ENCODE assay signal across 1 cellular context in genomic region chr2:111121873-111122630, GRCh38.
TF ChIP-seq lines count a peak whose summit lies in the region.

No MANE protein-coding gene starts in this region.

TF ChIP-seq in HepG2, 621 proteins besides CTCF, POLR2A, EP300 and RAD21 (continued from another document and continues in another):
- TF ChIP-seq ZNF770 (CRISPR knock-in tag; IDR thresholded peaks at IDR 0.05): no peak; the same call in 1 of the 2 replicates
- peak; percentile 87; the same call in 1 of the 2 replicates for TF ChIP-seq ZNF235 (CRISPR knock-in tag; IDR thresholded peaks at IDR 0.05; ENCODE audit: borderline replicate concordance)
- TF ChIP-seq PBX2 (CRISPR knock-in tag; IDR thresholded peaks at IDR 0.05): no peak
- peak; percentile 35; the same call in 1 of the 2 replicates for TF ChIP-seq IKZF5 (CRISPR knock-in tag; IDR thresholded peaks at IDR 0.05)
- no peak; the same call in 1 of the 2 replicates for TF ChIP-seq BCL6 (CRISPR knock-in tag; IDR thresholded peaks at IDR 0.05)
- TF ChIP-seq RXRA (CRISPR knock-in tag; IDR thresholded peaks at IDR 0.05): peak; percentile 51; the same call in 1 of the 2 replicates
- no peak; the same call in 1 of the 2 replicates for TF ChIP-seq ZNF747 (CRISPR knock-in tag; IDR thresholded peaks at IDR 0.05; ENCODE audit: borderline replicate concordance)
- no peak for TF ChIP-seq TRIM24 (CRISPR knock-in tag; IDR thresholded peaks at IDR 0.05)
- peak; percentile 73; the same call in 1 of the 2 replicates for TF ChIP-seq ZFP82 (CRISPR knock-in tag; IDR thresholded peaks at IDR 0.05; ENCODE audit: borderline replicate concordance)
- no peak for TF ChIP-seq MXD4 (CRISPR knock-in tag; IDR thresholded peaks at IDR 0.05)
- no peak for TF ChIP-seq SOX13 (IDR thresholded peaks at IDR 0.05)
- peak in 1 of 2 experiments; percentile 49; a peak in 1 of 4 replicates for TF ChIP-seq SOX13 (CRISPR knock-in tag; conservative IDR thresholded peaks at IDR 0.05 in 1 of 2, IDR thresholded peaks at IDR 0.05 in 1 of 2)
- TF ChIP-seq ARID4A (CRISPR knock-in tag; IDR thresholded peaks at IDR 0.05; ENCODE audit: borderline replicate concordance): peak; percentile 37
- 0 out of 2 replicates have a peak, but pooled peaks have one; percentile 64 for TF ChIP-seq SMAD9 (CRISPR knock-in tag; IDR thresholded peaks at IDR 0.05)
- peak; percentile 73 for TF ChIP-seq ZNF232 (CRISPR knock-in tag; IDR thresholded peaks at IDR 0.05; ENCODE audit: borderline replicate concordance)
- TF ChIP-seq ZNF274 (CRISPR knock-in tag; IDR thresholded peaks at IDR 0.05): no peak
- TF ChIP-seq REPIN1 (CRISPR knock-in tag; IDR thresholded peaks at IDR 0.05; ENCODE audit: borderline replicate concordance, low read depth): no peak
- TF ChIP-seq ZNF143 (CRISPR knock-in tag; IDR thresholded peaks at IDR 0.05): no peak
- TF ChIP-seq ZNF800 (CRISPR knock-in tag; IDR thresholded peaks at IDR 0.05): peak; percentile 22
- no peak for TF ChIP-seq HOXA7 (CRISPR knock-in tag; IDR thresholded peaks at IDR 0.05)
- peak; percentile 90; the same call in 2 of the 3 replicates for TF ChIP-seq MXI1 (IDR thresholded peaks at IDR 0.05; ENCODE audit: borderline replicate concordance, low read depth, low read length)
- no peak for TF ChIP-seq ZNF576 (CRISPR knock-in tag; IDR thresholded peaks at IDR 0.05)
- no peak for TF ChIP-seq ATAD3A (CRISPR knock-in tag; IDR thresholded peaks at IDR 0.05)
- TF ChIP-seq ZMYM3 (CRISPR knock-in tag; IDR thresholded peaks at IDR 0.05): no peak; the same call in 1 of the 2 replicates
- no peak for TF ChIP-seq HNRNPUL1 (IDR thresholded peaks at IDR 0.05; ENCODE audit: low read depth, low read length)
- no peak for TF ChIP-seq ZNF20 (CRISPR knock-in tag; IDR thresholded peaks at IDR 0.05)
- no peak for TF ChIP-seq ZNF24 (IDR thresholded peaks at IDR 0.05)
- no peak for TF ChIP-seq ZBTB3 (CRISPR knock-in tag; IDR thresholded peaks at IDR 0.05; ENCODE audit: borderline replicate concordance, low read depth)
- TF ChIP-seq ZKSCAN1 (IDR thresholded peaks at IDR 0.05; ENCODE audit: low read length): no peak
- TF ChIP-seq CSRNP1 (CRISPR knock-in tag; IDR thresholded peaks at IDR 0.05): no peak
- no peak; the same call in 1 of the 2 replicates for TF ChIP-seq THAP8 (CRISPR knock-in tag; IDR thresholded peaks at IDR 0.05; ENCODE audit: borderline replicate concordance)
- no peak for TF ChIP-seq SRF (IDR thresholded peaks at IDR 0.05; ENCODE audit: low read depth, low read length)
- no peak for TF ChIP-seq ZNF740 (CRISPR knock-in tag; IDR thresholded peaks at IDR 0.05)
- TF ChIP-seq JUNB (CRISPR knock-in tag; IDR thresholded peaks at IDR 0.05; ENCODE audit: borderline replicate concordance): no peak
- no peak; the same call in none of the 2 replicates for TF ChIP-seq ZSCAN31 (CRISPR knock-in tag; IDR thresholded peaks at IDR 0.05; ENCODE audit: low read depth)
- no peak for TF ChIP-seq HINFP (CRISPR knock-in tag; IDR thresholded peaks at IDR 0.05; ENCODE audit: low read depth)
- TF ChIP-seq SP2 (CRISPR knock-in tag; IDR thresholded peaks at IDR 0.05): peak; percentile 79
- no peak for TF ChIP-seq TIGD3 (CRISPR knock-in tag; IDR thresholded peaks at IDR 0.05; ENCODE audit: borderline replicate concordance)
- TF ChIP-seq ZNF251 (CRISPR knock-in tag; IDR thresholded peaks at IDR 0.05): peak; percentile 66; the same call in 1 of the 2 replicates
- peak; percentile 64; the same call in 1 of the 2 replicates for TF ChIP-seq ZNF839 (CRISPR knock-in tag; IDR thresholded peaks at IDR 0.05; ENCODE audit: borderline replicate concordance)
- TF ChIP-seq SATB2 (CRISPR knock-in tag; IDR thresholded peaks at IDR 0.05): no peak; the same call in none of the 2 replicates
- TF ChIP-seq TCF12 (IDR thresholded peaks at IDR 0.05): no peak
- peak; percentile 37; the same call in 1 of the 2 replicates for TF ChIP-seq TCF12 (CRISPR knock-in tag; IDR thresholded peaks at IDR 0.05)
- TF ChIP-seq GATAD1 (CRISPR knock-in tag; IDR thresholded peaks at IDR 0.05): no peak
- peak; percentile 38; the same call in 1 of the 2 replicates for TF ChIP-seq CREB1 (IDR thresholded peaks at IDR 0.05)
- TF ChIP-seq CREB1 (CRISPR knock-in tag; IDR thresholded peaks at IDR 0.05): no peak
- TF ChIP-seq MED13 (CRISPR knock-in tag; IDR thresholded peaks at IDR 0.05): no peak
- no peak; the same call in 1 of the 2 replicates for TF ChIP-seq SP5 (CRISPR knock-in tag; IDR thresholded peaks at IDR 0.05; ENCODE audit: borderline replicate concordance, low read depth)
